In genomic region chr6:89927788-89928565, GRCh38 we compare ENCODE assay signal across 13 cellular contexts. TPM values are rescaled to one million over a fixed set of nuclear protein-coding genes. Genes with fewer than 3 reads are reported as not detected.
DNase-seq lines count a peak whose midpoint lies in the region; ATAC-seq, FAIRE-seq and TF ChIP-seq lines count a peak whose summit lies in the region.
"Had no signal": no experiment of that assay in that cellular context is flagged by ENCODE, and none has a peak within 500 bp of the region (broad histone marks: within the 10 kb centered on the region; RNA-seq: fewer than 3 reads in every experiment).

No MANE protein-coding gene starts in this region.

- FAIRE-seq in D721Med (lab: Jason Lieb, UNC) = no peak

- CTCF ChIA-PET in activated CD8-positive, alpha-beta T cell treated with anti-CD3 and anti-CD28 coated beads, Interleukin-2, amount 10 ng/mL, durations not matched to agents 7 days and 5 days (lab: Charles Lee) = interaction anchor here (1.3 kb wide), 2 partner anchors 12 to 551 kb away, joined by 3 to 4 read pairs; no protein-coding TSS in a partner anchor

- H3K4me3 Mint-ChIP-seq in CD14-positive monocyte = peak overlapping the region in 1 of 2 donors; percentile 28
- H3K4me3 Mint-ChIP-seq in activated CD8-positive, alpha-beta T cell treated with anti-CD3 and anti-CD28 coated beads, Interleukin-2, amount 10 ng/mL, durations not matched to agents 7 days and 5 days = no peak overlapping the region
- H3K4me3 Mint-ChIP-seq: brain had no signal

- no peak for ATAC-seq in activated CD8-positive, alpha-beta T cell treated with anti-CD3 and anti-CD28 coated beads, Interleukin-2, amount 10 ng/mL, durations not matched to agents 7 days and 5 days
- ATAC-seq in GM18867 (IDR thresholded peaks at IDR 0.05; ENCODE audit: unreplicated experiment) = no peak
- ATAC-seq in GM18511 (IDR thresholded peaks at IDR 0.05; ENCODE audit: unreplicated experiment) = no peak

- POLR2A ChIA-PET in activated CD8-positive, alpha-beta T cell treated with anti-CD3 and anti-CD28 coated beads, Interleukin-2, amount 10 ng/mL, durations not matched to agents 7 days and 5 days (lab: Charles Lee) = no interaction called here

- TF ChIP-seq CTCF in CD14-positive monocyte (IDR thresholded peaks at IDR 0.05) (no peak), fibroblast of the aortic adventitia (IDR thresholded peaks at IDR 0.05; ENCODE audit: insufficient read depth, low read length) (no peak), D721Med (IDR thresholded peaks at IDR 0.05; ENCODE audit: insufficient read depth, missing control alignments) (no peak)

- H3K9me3 Mint-ChIP-seq in CD14-positive monocyte = peaks cover 0 to 2% (median 0%) of the 10 kb centered on the region in 7 donors
- H3K9me3 Mint-ChIP-seq in activated CD8-positive, alpha-beta T cell treated with anti-CD3 and anti-CD28 coated beads, Interleukin-2, amount 10 ng/mL, durations not matched to agents 7 days and 5 days (ENCODE audit: insufficient read depth) = no peaks in the 10 kb centered on the region

- intact Hi-C loops in CD14-positive monocyte (cut with micrococcal nuclease) = no loop called here

- H3K27ac Mint-ChIP-seq in CD14-positive monocyte = peak overlapping the region; percentile 68 to 88 (median 83)
- H3K27ac Mint-ChIP-seq in activated CD8-positive, alpha-beta T cell treated with anti-CD3 and anti-CD28 coated beads, Interleukin-2, amount 10 ng/mL, durations not matched to agents 7 days and 5 days = peak overlapping the region; percentile 16
- H3K27ac Mint-ChIP-seq: brain had no signal

- peak; percentile 55 for DNase-seq in CD14-positive monocyte (ENCODE audit: low spot score)
- peak; percentile 45 to 49 for DNase-seq in Kasumi-1 (lab: John Stamatoyannopoulos, UW)
- DNase-seq in activated CD8-positive, alpha-beta T cell treated with anti-CD3 and anti-CD28 coated beads, Interleukin-2, amount 10 ng/mL, durations not matched to agents 7 days and 5 days = no peak
- peak; percentile 40 for DNase-seq in fibroblast of the aortic adventitia (ENCODE audit: low read depth)
- no peak for DNase-seq in HK-2 (ENCODE audit: unreplicated experiment)
- no peak for DNase-seq in D721Med (ENCODE audit: insufficient read length, low spot score)
- DNase-seq: GDM1, mesendoderm, stomach, T-helper 9 cell had no signal

- H3K4me1 Mint-ChIP-seq in CD14-positive monocyte = peaks cover 50% of the 10 kb centered on the region
- peaks cover 44% of the 10 kb centered on the region for H3K4me1 Mint-ChIP-seq in activated CD8-positive, alpha-beta T cell treated with anti-CD3 and anti-CD28 coated beads, Interleukin-2, amount 10 ng/mL, durations not matched to agents 7 days and 5 days (ENCODE audit: low read depth)

- no peak overlapping the region for H3K4me3 ChIP-seq in fibroblast of the aortic adventitia (ENCODE audit: low read depth, low read length)
- H3K4me3 ChIP-seq: stomach had no signal

- no peaks in the 10 kb centered on the region for H3K36me3 Mint-ChIP-seq in CD14-positive monocyte
- peaks cover 56% of the 10 kb centered on the region for H3K36me3 Mint-ChIP-seq in activated CD8-positive, alpha-beta T cell treated with anti-CD3 and anti-CD28 coated beads, Interleukin-2, amount 10 ng/mL, durations not matched to agents 7 days and 5 days (ENCODE audit: low read depth)

- peaks cover 0 to 5% (median 2%) of the 10 kb centered on the region in 3 donors for H3K27me3 Mint-ChIP-seq in CD14-positive monocyte (ENCODE audit: low read depth in 3 of 3)
- H3K27me3 Mint-ChIP-seq in activated CD8-positive, alpha-beta T cell treated with anti-CD3 and anti-CD28 coated beads, Interleukin-2, amount 10 ng/mL, durations not matched to agents 7 days and 5 days (ENCODE audit: low read depth) = no peaks in the 10 kb centered on the region
- H3K27me3 Mint-ChIP-seq: brain had no signal

RNA-seq across cellular contexts. Expression of gene GJA10, which starts 33.7 kb away (rescaled TPM):
- not detected for polyA plus RNA-seq in CD14-positive monocyte
- total RNA-seq in activated CD8-positive, alpha-beta T cell treated with anti-CD3 and anti-CD28 coated beads, Interleukin-2, amount 10 ng/mL, durations not matched to agents 7 days and 5 days = not detected
- not detected in 2 replicates for total RNA-seq in fibroblast of the aortic adventitia (ENCODE audit: low replicate concordance)
- total RNA-seq: stomach had no signal
- polyA plus RNA-seq: stomach had no signal

Comparison
In these comparisons a context has a peak if more than half of its experiments do, and no peak if none do; other contexts are left out.
1. DNase-seq: peak in CD14-positive monocyte (single experiment), Kasumi-1 (2 of 2) and fibroblast of the aortic adventitia (single experiment); none in activated CD8-positive, alpha-beta T cell treated with anti-CD3 and anti-CD28 coated beads, Interleukin-2, amount 10 ng/mL, durations not matched to agents 7 days and 5 days (single experiment), HK-2 (single experiment) and D721Med (single experiment).